In genomic region chr5:151155777-151156731, GRCh38 we compare ENCODE assay signal across 8 cellular contexts. TPM values are rescaled to one million over a fixed set of nuclear protein-coding genes. Genes with fewer than 3 reads are reported as not detected.
A peak's percentile ranks its signal among the peaks of the same experiment; 100 is the strongest.
DNase-seq lines count a peak whose midpoint lies in the region; ATAC-seq and TF ChIP-seq lines count a peak whose summit lies in the region.

No MANE protein-coding gene starts in this region.

- TF ChIP-seq POLR2A in testis (IDR thresholded peaks at IDR 0.05) = no peak

- no peaks in the 10 kb centered on the region for H3K9me3 ChIP-seq in testis

- intact Hi-C loops in testis (cut with DNase I; ENCODE audit: low total_unique reads) = no loop called here

- 16 to 32% methylated on average over 4 to 12 of the region's 12 CpGs for WGBS in testis, 2 donors

- H3K4me3 ChIP-seq in GM06990 (replicated peaks; ENCODE audit: low read depth, low read length) (peak overlapping the region; percentile 97), brain microvascular endothelial cell (ENCODE audit: low read depth, low read length) (peak overlapping the region; percentile 91), testis (peak overlapping the region; percentile 83 to 91)

- DNase-seq in GM06990 (ENCODE audit: extremely low read depth, insufficient read length) (peak; percentile 40), H4 (ENCODE audit: low spot score) (peak; percentile 48), NCI-H345 (lab: John Stamatoyannopoulos, UW) (peak; percentile 31), brain microvascular endothelial cell (peak; percentile 44), left lobe of liver (ENCODE audit: low spot score) (peak; percentile 95), testis (peak; percentile 65), GDM1 (lab: John Stamatoyannopoulos, UW) (no peak)

- H3K36me3 ChIP-seq in GM06990 (ENCODE audit: control insufficient read depth, insufficient read depth, low read length) (peaks cover 2% of the 10 kb centered on the region), brain microvascular endothelial cell (replicated peaks) (peaks cover 9% of the 10 kb centered on the region), testis (ENCODE audit: low read depth, missing control alignments) (no peaks in the 10 kb centered on the region)

- in situ Hi-C loops in brain microvascular endothelial cell (cut with HindIII; ENCODE audit: low pct_ligation_motif_present, low sequenced_read_pairs) = no loop called here

- ATAC-seq in left lobe of liver (peak; percentile 81), HG03520 (IDR thresholded peaks at IDR 0.05; ENCODE audit: unreplicated experiment) (no peak)

- no peak for TF ChIP-seq CTCF in GM06990 (IDR thresholded peaks at IDR 0.05; ENCODE audit: insufficient read depth, low read length, poor library complexity, severe bottlenecking)
- peak; percentile 16 for TF ChIP-seq CTCF in brain microvascular endothelial cell (IDR thresholded peaks at IDR 0.05; ENCODE audit: low read depth, low read length, missing control alignments)
- no peak for TF ChIP-seq CTCF in testis (IDR thresholded peaks at IDR 0.05)

- peak overlapping the region; percentile 66 for H3K27ac ChIP-seq in brain microvascular endothelial cell
- peak overlapping the region; percentile 92 for H3K27ac ChIP-seq in testis

- H3K27me3 ChIP-seq in GM06990 (replicated peaks; ENCODE audit: control insufficient read depth, insufficient read depth, low read length) (no peaks in the 10 kb centered on the region), brain microvascular endothelial cell (replicated peaks) (no peaks in the 10 kb centered on the region), testis (no peaks in the 10 kb centered on the region)

- H3K4me1 ChIP-seq in testis = peaks cover 34% of the 10 kb centered on the region

RNA-seq across cellular contexts. Expression of gene ANXA6, which starts 1.5 kb away (rescaled TPM):
- total RNA-seq in H4 (2014; rRNA removed; shearing (Covaris generic)) = 113 and 131 TPM in 2 replicates
- total RNA-seq in left lobe of liver = 232 TPM
- 100 to 1,000 TPM; 116 to 180 TPM for total RNA-seq in testis
- 152 TPM for polyA plus RNA-seq in testis (ENCODE audit: insufficient read depth, low read depth, low replicate concordance)
